10 cellular contexts compared by ENCODE assay signal in the genomic region with DNA sequence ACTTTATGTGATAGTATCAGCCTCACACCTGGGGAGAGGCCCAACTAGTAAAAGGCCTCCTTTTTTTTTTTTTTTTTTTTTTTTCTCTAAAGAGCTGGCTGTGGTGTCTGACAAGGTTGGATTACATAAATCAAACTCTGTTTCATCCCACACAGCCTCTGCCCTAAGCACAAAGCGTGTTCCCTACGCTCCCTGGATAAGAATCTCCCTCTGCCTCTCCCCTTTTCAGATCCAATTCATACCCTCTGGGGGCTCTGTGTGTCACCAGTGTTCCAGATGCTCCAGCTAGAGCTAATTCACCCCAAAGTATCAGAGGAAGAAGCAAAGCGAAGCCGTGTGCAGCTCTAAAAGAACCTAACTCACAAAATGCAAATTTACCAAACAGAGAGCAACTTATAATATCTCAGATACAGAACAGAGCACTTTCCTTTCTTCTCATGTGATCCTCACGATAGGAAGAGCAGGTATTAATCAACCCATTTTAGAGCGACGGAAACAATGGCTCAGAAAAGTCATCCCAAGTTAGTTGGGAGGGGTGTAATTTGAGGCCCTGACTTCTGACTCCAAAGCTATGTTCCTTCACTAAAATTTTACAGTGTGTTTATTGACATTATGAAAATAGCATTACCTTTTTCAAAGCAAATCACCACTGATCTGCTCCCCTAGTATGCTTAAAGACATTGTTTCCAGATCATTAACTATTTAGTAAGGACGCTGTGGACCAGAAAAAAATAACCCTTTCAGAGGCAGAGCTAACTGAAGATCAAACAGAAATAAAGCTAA. TPM values are rescaled to one million over a fixed set of nuclear protein-coding genes. Genes with fewer than 3 reads are reported as not detected.
DNase-seq lines count a peak whose midpoint lies in the region; ATAC-seq and TF ChIP-seq lines count a peak whose summit lies in the region.
"Had no signal": no experiment of that assay in that cellular context is flagged by ENCODE, and none has a peak within 500 bp of the region (broad histone marks: within the 10 kb centered on the region; RNA-seq: fewer than 3 reads in every experiment).

No MANE protein-coding gene starts in this region.

- peak overlapping the region; percentile 98 for H3K27ac ChIP-seq in HEK293 (ENCODE audit: extremely low read depth, low read depth, low read length)

- POLR2A ChIA-PET in HEK293 (lab: Yijun Ruan, JAX) (interaction anchor here (0.6 to 4.6 kb wide), 7 partner anchors 8 to 232 kb away, joined by 3 to 30 read pairs (median 6); a partner anchor contains a TSS), T-cell (lab: Charles Lee) (interaction anchor here (0.6 to 0.8 kb wide), 4 partner anchors 313 to 643 kb away, joined by 3 to 7 read pairs (median 5); no protein-coding TSS in a partner anchor)

- intact Hi-C loops in Right ventricle myocardium superior (cut with DNase I): no loop called here

- DNase-seq in T-cell: no peak
- no peak for DNase-seq in progenitor cell of endocrine pancreas (ENCODE audit: low spot score, unreplicated experiment)
- no peak for DNase-seq in RPMI8226
- no peak for DNase-seq in stimulated activated CD4-positive, alpha-beta T cell treated with anti-CD3 and anti-CD28 coated beads, Interleukin-4, amount 100 ng/mL, for 1 hour
- DNase-seq in Right ventricle myocardium superior: no peak
- DNase-seq: NCI-H524 had no signal

- H3K27ac Mint-ChIP-seq in T-cell: peak overlapping the region; percentile 53 to 77
- H3K27ac Mint-ChIP-seq in progenitor cell of endocrine pancreas: peak overlapping the region; percentile 99

- H3K27me3 Mint-ChIP-seq in T-cell (no peaks in the 10 kb centered on the region), progenitor cell of endocrine pancreas (no peaks in the 10 kb centered on the region)

- peaks cover 50 to 62% (median 62%) of the 10 kb centered on the region in 3 donors for H3K4me1 Mint-ChIP-seq in T-cell
- peaks cover 80% of the 10 kb centered on the region for H3K4me1 Mint-ChIP-seq in progenitor cell of endocrine pancreas (ENCODE audit: low read depth)

- peaks cover 0 to 9% of the 10 kb centered on the region in 2 experiments; a peak in 1 of 3 replicates for H3K36me3 ChIP-seq in HEK293 (ENCODE audit: control insufficient read depth in 2 of 2, insufficient read depth in 1 of 2, low read length in 2 of 2)

- H3K9me3 Mint-ChIP-seq in T-cell (no peaks in the 10 kb centered on the region), progenitor cell of endocrine pancreas (ENCODE audit: low read depth) (no peaks in the 10 kb centered on the region)

- no peak for ATAC-seq in T-cell (replicated peaks in 1 of 4)
- ATAC-seq in HG03095 (IDR thresholded peaks at IDR 0.05; ENCODE audit: unreplicated experiment): no peak
- ATAC-seq in Right ventricle myocardium superior (ENCODE audit: poor library complexity): no peak
- ATAC-seq: left lung had no signal

- H3K36me3 Mint-ChIP-seq in T-cell (peaks cover 3% of the 10 kb centered on the region), progenitor cell of endocrine pancreas (ENCODE audit: insufficient read depth) (peaks cover 20% of the 10 kb centered on the region)

- TF ChIP-seq CTCF in HEK293 (tag by site-specific recombination; IDR thresholded peaks at IDR 0.05) (no peak), progenitor cell of endocrine pancreas (IDR thresholded peaks at IDR 0.05; ENCODE audit: unreplicated experiment) (no peak)

- peaks cover 64% of the 10 kb centered on the region for H3K4me1 ChIP-seq in HEK293 (ENCODE audit: control insufficient read depth, insufficient read depth, low read length)

- peak; percentile 32 for TF ChIP-seq POLR2A in GM18526 (IDR thresholded peaks at IDR 0.05; ENCODE audit: extremely low read depth, insufficient read length)

- CTCF ChIA-PET in HEK293 (lab: Yijun Ruan, JAX) (interaction anchor here (0.6 to 8.2 kb wide), 6 partner anchors 8 to 79 kb away, joined by 3 to 44 read pairs (median 7); a partner anchor contains a TSS), T-cell (lab: Charles Lee) (interaction anchor here (0.6 to 2.0 kb wide), 7 partner anchors 8 to 1396 kb away, joined by 3 to 10 read pairs (median 4); no protein-coding TSS in a partner anchor)

- H3K9me3 ChIP-seq in HEK293 (ENCODE audit: control insufficient read depth, insufficient read depth, low read depth, low read length): no peaks in the 10 kb centered on the region
- H3K9me3 ChIP-seq: left lung had no signal

- H3K4me3 ChIP-seq in HEK293 (ENCODE audit: low read depth, low read length): no peak overlapping the region
- H3K4me3 ChIP-seq: left lung had no signal

- no peak overlapping the region for H3K4me3 Mint-ChIP-seq in T-cell
- H3K4me3 Mint-ChIP-seq in progenitor cell of endocrine pancreas (ENCODE audit: low read depth): no peak overlapping the region

TF ChIP-seq in HEK293, 187 proteins besides CTCF, POLR2A, EP300 and RAD21 (continues in another document):
- TF ChIP-seq ZNF10 (tag by site-specific recombination; IDR thresholded peaks at IDR 0.05) (0 out of 2 replicates have a peak, but pooled peaks have one; percentile 20), ZNF366 (tag by site-specific recombination; conservative IDR thresholded peaks at IDR 0.05) (peak; percentile 68), GLI2 (tag by site-specific recombination; IDR thresholded peaks at IDR 0.05; ENCODE audit: borderline replicate concordance, low read depth) (peak; percentile 78; the same call in 1 of the 2 replicates), ZNF596 (tag by site-specific recombination; IDR thresholded peaks at IDR 0.05) (peak; percentile 45; the same call in 1 of the 2 replicates), ZNF843 (tag by site-specific recombination; IDR thresholded peaks at IDR 0.05) (peak; percentile 91), ZBTB48 (tag by site-specific recombination; IDR thresholded peaks at IDR 0.05) (peak; percentile 55), TCF7L2 (IDR thresholded peaks at IDR 0.05; ENCODE audit: borderline replicate concordance, low read depth, low read length) (peak; percentile 91; the same call in 1 of the 2 replicates), ZSCAN30 (tag by site-specific recombination; IDR thresholded peaks at IDR 0.05) (peak; percentile 29; the same call in 1 of the 2 replicates), GFI1B (tag by site-specific recombination; IDR thresholded peaks at IDR 0.05) (peak; percentile 75)
- TF ChIP-seq, protein P1, sequence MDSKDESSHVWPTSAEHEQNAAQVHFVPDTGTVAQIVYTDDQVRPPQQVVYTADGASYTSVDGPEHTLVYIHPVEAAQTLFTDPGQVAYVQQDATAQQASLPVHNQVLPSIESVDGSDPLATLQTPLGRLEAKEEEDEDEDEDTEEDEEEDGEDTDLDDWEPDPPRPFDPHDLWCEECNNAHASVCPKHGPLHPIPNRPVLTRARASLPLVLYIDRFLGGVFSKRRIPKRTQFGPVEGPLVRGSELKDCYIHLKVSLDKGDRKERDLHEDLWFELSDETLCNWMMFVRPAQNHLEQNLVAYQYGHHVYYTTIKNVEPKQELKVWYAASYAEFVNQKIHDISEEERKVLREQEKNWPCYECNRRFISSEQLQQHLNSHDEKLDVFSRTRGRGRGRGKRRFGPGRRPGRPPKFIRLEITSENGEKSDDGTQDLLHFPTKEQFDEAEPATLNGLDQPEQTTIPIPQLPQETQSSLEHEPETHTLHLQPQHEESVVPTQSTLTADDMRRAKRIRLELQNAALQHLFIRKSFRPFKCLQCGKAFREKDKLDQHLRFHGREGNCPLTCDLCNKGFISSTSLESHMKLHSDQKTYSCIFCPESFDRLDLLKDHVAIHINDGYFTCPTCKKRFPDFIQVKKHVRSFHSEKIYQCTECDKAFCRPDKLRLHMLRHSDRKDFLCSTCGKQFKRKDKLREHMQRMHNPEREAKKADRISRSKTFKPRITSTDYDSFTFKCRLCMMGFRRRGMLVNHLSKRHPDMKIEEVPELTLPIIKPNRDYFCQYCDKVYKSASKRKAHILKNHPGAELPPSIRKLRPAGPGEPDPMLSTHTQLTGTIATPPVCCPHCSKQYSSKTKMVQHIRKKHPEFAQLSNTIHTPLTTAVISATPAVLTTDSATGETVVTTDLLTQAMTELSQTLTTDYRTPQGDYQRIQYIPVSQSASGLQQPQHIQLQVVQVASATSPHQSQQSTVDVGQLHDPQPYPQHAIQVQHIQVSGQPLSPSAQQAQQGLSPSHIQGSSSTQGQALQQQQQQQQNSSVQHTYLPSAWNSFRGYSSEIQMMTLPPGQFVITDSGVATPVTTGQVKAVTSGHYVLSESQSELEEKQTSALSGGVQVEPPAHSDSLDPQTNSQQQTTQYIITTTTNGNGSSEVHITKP (tag by site-specific recombination; IDR thresholded peaks at IDR 0.05): peak; percentile 45; the same call in 1 of the 2 replicates
- TF ChIP-seq, protein P2, sequence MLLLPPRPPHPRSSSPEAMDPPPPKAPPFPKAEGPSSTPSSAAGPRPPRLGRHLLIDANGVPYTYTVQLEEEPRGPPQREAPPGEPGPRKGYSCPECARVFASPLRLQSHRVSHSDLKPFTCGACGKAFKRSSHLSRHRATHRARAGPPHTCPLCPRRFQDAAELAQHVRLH (tag by site-specific recombination; IDR thresholded peaks at IDR 0.05): peak; percentile 63
- TF ChIP-seq, protein P3, sequence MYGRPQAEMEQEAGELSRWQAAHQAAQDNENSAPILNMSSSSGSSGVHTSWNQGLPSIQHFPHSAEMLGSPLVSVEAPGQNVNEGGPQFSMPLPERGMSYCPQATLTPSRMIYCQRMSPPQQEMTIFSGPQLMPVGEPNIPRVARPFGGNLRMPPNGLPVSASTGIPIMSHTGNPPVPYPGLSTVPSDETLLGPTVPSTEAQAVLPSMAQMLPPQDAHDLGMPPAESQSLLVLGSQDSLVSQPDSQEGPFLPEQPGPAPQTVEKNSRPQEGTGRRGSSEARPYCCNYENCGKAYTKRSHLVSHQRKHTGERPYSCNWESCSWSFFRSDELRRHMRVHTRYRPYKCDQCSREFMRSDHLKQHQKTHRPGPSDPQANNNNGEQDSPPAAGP (tag by site-specific recombination; IDR thresholded peaks at IDR 0.05): 0 out of 2 replicates have a peak, but pooled peaks have one; percentile 18

RNA-seq across cellular contexts. Expression of a gene that starts 12.4 kb away (rescaled TPM):
- total RNA-seq in T-cell (10 to 100 TPM in 3 of 5 donors, 1 to 10 TPM in 2; 6.6 to 46.7 (median 42.4) TPM), progenitor cell of endocrine pancreas (128 and 129 TPM in 2 replicates), Right ventricle myocardium superior (3.4 TPM)

RNA-seq across cellular contexts. Expression of a gene that starts 57.3 kb away (rescaled TPM):
- total RNA-seq in T-cell (100 to 1,000 TPM; 115 to 128 (median 119) TPM), progenitor cell of endocrine pancreas (282 and 285 TPM in 2 replicates), Right ventricle myocardium superior (196 TPM)
